In genomic region chr1:171715813-171716251, GRCh38 we compare ENCODE assay signal across 9 cellular contexts. TPM values are rescaled to one million over a fixed set of nuclear protein-coding genes. Genes with fewer than 3 reads are reported as not detected.
DNase-seq lines count a peak whose midpoint lies in the region; ATAC-seq, FAIRE-seq and TF ChIP-seq lines count a peak whose summit lies in the region.
"Had no signal": no experiment of that assay in that cellular context is flagged by ENCODE, and none has a peak within 500 bp of the region (broad histone marks: within the 10 kb centered on the region; RNA-seq: fewer than 3 reads in every experiment).

No MANE protein-coding gene starts in this region.

- H3K9me3 ChIP-seq in Panc1 (ENCODE audit: control insufficient read depth, insufficient read depth, low read depth, low read length) (no peaks in the 10 kb centered on the region), stomach (no peaks in the 10 kb centered on the region), small intestine (ENCODE audit: control insufficient read depth, low read depth) (no peaks in the 10 kb centered on the region)

- no peaks in the 10 kb centered on the region for H3K4me1 ChIP-seq in Panc1 (ENCODE audit: control insufficient read depth, insufficient read depth, low read length)
- H3K4me1 ChIP-seq in stomach = peaks cover 0 to 24% (median 12%) of the 10 kb centered on the region in 4 donors
- H3K4me1 ChIP-seq in small intestine (ENCODE audit: control insufficient read depth in 2 of 2, insufficient read depth in 1 of 2, low read depth in 1 of 2, low read length in 1 of 2) = peaks cover 0 to 2% of the 10 kb centered on the region in 2 donors

- FAIRE-seq in small intestine (lab: Jason Lieb, UNC) = no peak

- in situ Hi-C loops in Panc1 (cut with HindIII; ENCODE audit: low pct_unique_long_range_greater_than_20kb, low sequenced_read_pairs) = no loop called here

- no peaks in the 10 kb centered on the region for H3K27me3 ChIP-seq in Panc1 (ENCODE audit: control insufficient read depth, insufficient read depth, low read length)
- no peaks in the 10 kb centered on the region for H3K27me3 ChIP-seq in stomach
- H3K27me3 ChIP-seq in small intestine (ENCODE audit: control insufficient read depth in 2 of 2, insufficient read depth in 2 of 2, low read length in 2 of 2) = no peaks in the 10 kb centered on the region

- H3K4me3 ChIP-seq in GM12875 (ENCODE audit: low read depth, low read length) = no peak overlapping the region
- no peak overlapping the region for H3K4me3 ChIP-seq in Panc1 (ENCODE audit: low read depth in 2 of 2, low read length in 2 of 2)
- no peak overlapping the region for H3K4me3 ChIP-seq in stomach
- H3K4me3 ChIP-seq in small intestine (ENCODE audit: low read depth in 1 of 2, low read length in 2 of 2) = no peak overlapping the region

- CTCF ChIA-PET in Panc1 (lab: Charles Lee) = interaction anchor here (0.7 to 2.1 kb wide), 2 partner anchors 71 to 149 kb away, joined by 4 to 22 read pairs; no protein-coding TSS in a partner anchor

- no peak for TF ChIP-seq POLR2A in stomach (IDR thresholded peaks at IDR 0.05)

- TF ChIP-seq CTCF in GM12875 (IDR thresholded peaks at IDR 0.05; ENCODE audit: borderline replicate concordance, insufficient read depth, low read depth, low read length) = peak; percentile 6; the same call in 1 of the 2 replicates
- TF ChIP-seq CTCF in Panc1 (IDR thresholded peaks at IDR 0.05) = peak; percentile 62
- peak in 4 of 7 experiments; percentile 26 to 45 (median 30) for TF ChIP-seq CTCF in stomach (IDR thresholded peaks at IDR 0.05)

- BruUV-seq in Panc1 (replicated peaks; lab: Mats Ljungman, UMichigan) = no TSS peak

- intact Hi-C loops in Panc1 (cut with micrococcal nuclease; ENCODE audit: unreplicated experiment) = loop anchor here (5.0 kb wide), 1 partner anchor 69 kb away; no protein-coding TSS in a partner anchor
- intact Hi-C loops in stomach (cut with DNase I; ENCODE audit: low total_unique reads) = loop anchor here (10.0 kb wide), 1 partner anchor 71 kb away; no protein-coding TSS in a partner anchor

- ATAC-seq in Panc1 (no peak), HG03025 (IDR thresholded peaks at IDR 0.05; ENCODE audit: low FRiP score, unreplicated experiment) (no peak)
- ATAC-seq: naive thymus-derived CD4-positive, alpha-beta T cell had no signal

- no peak for TF ChIP-seq EP300 in stomach (IDR thresholded peaks at IDR 0.05)

- no peak overlapping the region for H3K27ac ChIP-seq in Panc1 (ENCODE audit: low read length)
- peak overlapping the region in 2 of 5 donors; percentile 8 to 23 for H3K27ac ChIP-seq in stomach
- H3K27ac ChIP-seq in small intestine (ENCODE audit: low read depth in 1 of 2, low read length in 1 of 2) = no peak overlapping the region

- H3K36me3 ChIP-seq in Panc1 (ENCODE audit: control insufficient read depth, insufficient read depth, low read length) = no peaks in the 10 kb centered on the region
- peaks cover 0 to 26% (median 10%) of the 10 kb centered on the region in 4 donors for H3K36me3 ChIP-seq in stomach
- H3K36me3 ChIP-seq in small intestine (ENCODE audit: control insufficient read depth in 2 of 2, insufficient read depth in 2 of 2, low read length in 2 of 2) = peaks cover 0 to 2% of the 10 kb centered on the region in 2 donors

- DNase-seq in Panc1 (ENCODE audit: low read depth, low spot score) (no peak), fibroblast of peridontal ligament (ENCODE audit: extremely low read depth) (peak; percentile 57), stomach (no peak), small intestine (no peak)
- DNase-seq in activated CD4-positive, CD25-positive, alpha-beta regulatory T cell treated with anti-CD3 and anti-CD28 coated beads, Interleukin-2, amount 50 U/mL, for 72 hours = no peak
- DNase-seq: activated T-cell treated with anti-CD3 and anti-CD28 coated beads, Interleukin-2, amount 50 U/mL, for 48 hours; naive thymus-derived CD4-positive, alpha-beta T cell had no signal

- POLR2A ChIA-PET in Panc1 (lab: Charles Lee) = no interaction called here

- WGBS in stomach, 5 donors = 67 to 91% (median 71%) methylated on average over 3 of the region's 3 CpGs
- 83 to 93% (median 93%) methylated on average over 3 of the region's 3 CpGs for WGBS in small intestine, 3 donors

RNA-seq across cellular contexts. Expression of gene VAMP4, which starts 26.0 kb away (rescaled TPM):
- 9.3 TPM for total RNA-seq in Panc1 (2021; ENCODE audit: unreplicated experiment)
- 6.9 TPM for polyA plus RNA-seq in Panc1 (2012; ENCODE audit: insufficient read length)
- 10 to 100 TPM in 1 of 5 donors, 1 to 10 TPM in 4; 3.5 to 23.7 (median 7.5) TPM for total RNA-seq in stomach
- polyA plus RNA-seq in stomach = 1 to 10 TPM; 6.1 to 9.3 (median 6.9) TPM
- polyA plus RNA-seq in small intestine = 1 to 10 TPM; 5.2 to 9.7 (median 8.1) TPM

Comparison
In these comparisons a context has a peak if more than half of its experiments do, and no peak if none do; other contexts are left out.
1. CTCF ChIP-seq: peak in every context shown above with its lines; median percentile 62 in Panc1; 30 in stomach; 6 in GM12875.